In the genomic region with DNA sequence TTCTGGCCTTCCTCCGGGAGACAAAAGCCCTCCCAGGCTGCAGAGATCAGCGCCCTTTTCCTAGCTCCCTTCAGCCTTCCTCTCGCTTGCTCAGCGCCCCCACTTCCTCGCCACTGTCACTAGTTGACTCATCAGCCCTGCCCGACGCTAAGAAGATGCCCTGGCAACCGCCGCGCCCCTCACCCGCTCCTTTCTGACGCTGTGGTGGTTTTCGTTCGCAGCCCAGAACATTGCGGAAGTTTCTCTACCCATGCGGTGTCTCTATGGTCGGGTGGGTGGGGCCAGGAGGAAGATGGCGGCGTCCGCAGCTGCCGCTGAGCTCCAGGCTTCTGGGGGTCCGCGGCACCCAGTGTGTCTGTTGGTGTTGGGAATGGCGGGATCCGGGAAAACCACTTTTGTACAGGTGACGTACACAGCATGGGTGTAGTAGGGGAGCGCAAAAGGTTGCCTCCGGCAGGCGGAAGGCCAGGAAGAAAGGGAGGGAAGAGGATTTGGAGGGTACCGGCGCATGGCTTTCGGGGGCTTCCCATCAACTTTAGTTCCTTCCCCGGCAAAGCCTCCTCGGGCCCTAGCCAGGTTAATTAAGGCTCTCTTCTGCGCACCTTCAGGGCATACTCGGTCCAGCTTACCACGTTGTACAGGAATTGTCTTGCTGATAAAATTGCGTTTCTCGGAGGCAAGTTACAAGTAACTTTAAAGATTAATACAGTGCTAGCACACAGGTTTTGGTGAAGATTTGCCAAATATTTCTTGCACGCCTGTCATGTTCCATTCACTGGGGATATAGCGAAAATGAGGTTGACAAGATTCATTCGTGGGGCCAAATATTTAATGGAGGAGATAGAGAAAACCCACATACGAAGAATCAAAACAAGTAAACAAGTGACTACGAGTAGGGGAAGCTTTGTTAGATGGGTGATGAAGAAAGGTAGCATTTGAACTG, we compare ENCODE assay signal across 1 cellular context.
TF ChIP-seq lines count a peak whose summit lies in the region.

CCDC121 (minus strand) TSS at position 246 of the 943 bp plus-strand sequence. CDS start 1,213 bp downstream, outside the sequence.
GPN1 (plus strand) TSS at position 284 of the 943 bp plus-strand sequence; CDS start at position 293, 9 bp downstream.

TF ChIP-seq in liver, 16 proteins besides CTCF, POLR2A, EP300 and RAD21 (continued from another document):
- TF ChIP-seq REST (IDR thresholded peaks at IDR 0.05): peak; percentile 46
- TF ChIP-seq TAF1 (conservative IDR thresholded peaks at IDR 0.05): no peak
- TF ChIP-seq HNF4A (conservative IDR thresholded peaks at IDR 0.05): no peak
